In genomic region chr11:8688414-8689362, GRCh38 we compare ENCODE assay signal across 8 cellular contexts. TPM values are rescaled to one million over a fixed set of nuclear protein-coding genes. Genes with fewer than 3 reads are reported as not detected.
A peak's percentile ranks its signal among the peaks of the same experiment; 100 is the strongest.
DNase-seq lines count a peak whose midpoint lies in the region; ATAC-seq, FAIRE-seq and TF ChIP-seq lines count a peak whose summit lies in the region.

No MANE protein-coding gene starts in this region.

- H3K4me2 ChIP-seq in astrocyte (ENCODE audit: low read length) = peak overlapping the region; percentile 85

- no peaks in the 10 kb centered on the region for H3K27me3 Mint-ChIP-seq in astrocyte (ENCODE audit: low read depth, unreplicated experiment)

- no peak for TF ChIP-seq CTCF in astrocyte (IDR thresholded peaks at IDR 0.05; ENCODE audit: insufficient read depth, low read depth, low read length)

- H3K27me3 ChIP-seq in astrocyte (ENCODE audit: insufficient read depth, low read length) (no peaks in the 10 kb centered on the region), rectal smooth muscle tissue (ENCODE audit: control insufficient read depth, insufficient read depth, low read length) (no peaks in the 10 kb centered on the region), aorta (ENCODE audit: control insufficient read depth in 1 of 2, insufficient read depth in 2 of 2, low read length in 1 of 2) (no peaks in the 10 kb centered on the region)

- H3K36me3 ChIP-seq in astrocyte (ENCODE audit: insufficient read depth, low read length) (peaks cover 52% of the 10 kb centered on the region), rectal smooth muscle tissue (ENCODE audit: control insufficient read depth, insufficient read depth, low read length) (peaks cover 29% of the 10 kb centered on the region), aorta (ENCODE audit: control insufficient read depth in 1 of 2, insufficient read depth in 2 of 2, low read length in 1 of 2) (no peaks in the 10 kb centered on the region)

- peak overlapping the region; percentile 85 for H3K27ac Mint-ChIP-seq in astrocyte (ENCODE audit: unreplicated experiment)

- H3K79me2 ChIP-seq in astrocyte (ENCODE audit: insufficient read depth, low read length) = peaks cover 32% of the 10 kb centered on the region

- H3K9me3 ChIP-seq in astrocyte (ENCODE audit: insufficient read depth, low read depth, low read length) (no peaks in the 10 kb centered on the region), aorta (ENCODE audit: control insufficient read depth, low read length) (no peaks in the 10 kb centered on the region)

- DNase-seq in NCI-H1694 (lab: John Stamatoyannopoulos, UW) (peak; percentile 77), T-helper 2 cell (peak; percentile 60 to 93 (median 67)), astrocyte (ENCODE audit: low read depth) (peak; percentile 93), hepatic stellate cell (ENCODE audit: low spot score) (peak; percentile 96), aorta (peak; percentile 97 to 98)

- H3K36me3 Mint-ChIP-seq in astrocyte (ENCODE audit: low read depth, unreplicated experiment) = peaks cover 39% of the 10 kb centered on the region

- H2AFZ ChIP-seq in astrocyte (ENCODE audit: low read depth, low read length) = no peak overlapping the region

- intact Hi-C loops in aorta (cut with DNase I) = loop anchor here (2.0 to 10.0 kb wide), 5 partner anchors 20 to 276 kb away; partner anchors contain the start of gene TMEM9B (in 2 of the 2)

- H3K4me1 ChIP-seq in astrocyte (ENCODE audit: insufficient read depth, low read length) (peaks cover 50% of the 10 kb centered on the region), rectal smooth muscle tissue (ENCODE audit: control insufficient read depth, insufficient read depth, low read length) (peaks cover 11% of the 10 kb centered on the region), aorta (ENCODE audit: control insufficient read depth in 1 of 2, insufficient read depth in 2 of 2, low read length in 2 of 2) (no peaks in the 10 kb centered on the region)

- peak overlapping the region; percentile 82 for H3K4me3 Mint-ChIP-seq in astrocyte (ENCODE audit: unreplicated experiment)

- H4K20me1 ChIP-seq in astrocyte (ENCODE audit: insufficient read depth, low read length) = peaks cover 42% of the 10 kb centered on the region

- WGBS in aorta, 2 donors = 0 to 1% methylated on average over 56 of the region's 56 CpGs

- H3K9me3 Mint-ChIP-seq in astrocyte (ENCODE audit: unreplicated experiment) = no peaks in the 10 kb centered on the region

- H3K27ac ChIP-seq in astrocyte (ENCODE audit: low read depth, low read length) = peak overlapping the region; percentile 64
- peak overlapping the region; percentile 90 for H3K27ac ChIP-seq in rectal smooth muscle tissue (ENCODE audit: low read depth, low read length)
- peak overlapping the region; percentile 18 to 92 for H3K27ac ChIP-seq in aorta (ENCODE audit: low read depth in 1 of 2, low read length in 2 of 2)

- peaks cover 37% of the 10 kb centered on the region for H3K4me1 Mint-ChIP-seq in astrocyte (ENCODE audit: low read depth, unreplicated experiment)

- peak overlapping the region; percentile 68 for H3K9ac ChIP-seq in astrocyte (ENCODE audit: low read length)
- peak overlapping the region; percentile 53 for H3K9ac ChIP-seq in rectal smooth muscle tissue (ENCODE audit: low read length)

- ATAC-seq in GM18499 (IDR thresholded peaks at IDR 0.05; ENCODE audit: insufficient read depth, unreplicated experiment) (peak; percentile 81), HG02885 (IDR thresholded peaks at IDR 0.05; ENCODE audit: poor library complexity, unreplicated experiment) (peak; percentile 91), aorta (ENCODE audit: low FRiP score) (peak; percentile 97)

- FAIRE-seq in astrocyte (lab: Jason Lieb, UNC) = no peak

- H3K4me3 ChIP-seq in astrocyte (ENCODE audit: insufficient read depth, low read depth, low read length) = peak overlapping the region; percentile 57
- H3K4me3 ChIP-seq in rectal smooth muscle tissue (ENCODE audit: low read length) = peak overlapping the region; percentile 94
- peak overlapping the region; percentile 32 to 65 for H3K4me3 ChIP-seq in aorta (ENCODE audit: low read length in 2 of 2)

RNA-seq across cellular contexts. Expression of gene RPL27A, which starts 6.1 kb away (rescaled TPM):
- total RNA-seq in astrocyte (573 and 682 TPM in 2 replicates), aorta (100 to 1,000 TPM; 623 to 776 TPM)
- polyA plus RNA-seq in aorta = 1,000 to 10,000 TPM; 2,339 to 4,548 TPM

RNA-seq across cellular contexts. Expression of gene TRIM66, which starts 6.2 kb away (rescaled TPM):
- total RNA-seq in astrocyte = 7.3 and 8.8 TPM in 2 replicates
- total RNA-seq in aorta = 10 to 100 TPM in 1 of 2 donors, 1 to 10 TPM in 1; 9.4 to 18.7 TPM
- 1 to 10 TPM; 3.4 to 8.4 TPM for polyA plus RNA-seq in aorta

Comparison
In these comparisons a context has a peak if more than half of its experiments do, and no peak if none do; other contexts are left out.
1. Peak in every context shown above with its lines: DNase-seq, ATAC-seq, H3K4me3 ChIP-seq and H3K27ac ChIP-seq.